In genomic region chr20:58072695-58073671, GRCh38 we compare ENCODE assay signal across 17 cellular contexts.
DNase-seq lines count a peak whose midpoint lies in the region; ATAC-seq and TF ChIP-seq lines count a peak whose summit lies in the region.
"Had no signal": no experiment of that assay in that cellular context is flagged by ENCODE, and none has a peak within 500 bp of the region (broad histone marks: within the 10 kb centered on the region; RNA-seq: fewer than 3 reads in every experiment).

No MANE protein-coding gene starts in this region.

- TF ChIP-seq POLR2A in upper lobe of left lung (IDR thresholded peaks at IDR 0.05): no peak

- intact Hi-C loops in activated CD8-positive, alpha-beta T cell treated with anti-CD3 and anti-CD28 coated beads for 36 hours (cut with micrococcal nuclease): no loop called here
- intact Hi-C loops in mucosa of descending colon (cut with DNase I, micrococcal nuclease): no loop called here
- intact Hi-C loops in upper lobe of right lung (cut with DNase I): no loop called here

- no peaks in the 10 kb centered on the region for H3K9me3 Mint-ChIP-seq in activated CD8-positive, alpha-beta T cell treated with anti-CD3 and anti-CD28 coated beads, Interleukin-2, amount 10 ng/mL, durations not matched to agents 7 days and 5 days (ENCODE audit: insufficient read depth)
- H3K9me3 Mint-ChIP-seq in activated CD8-positive, alpha-beta T cell treated with anti-CD3 and anti-CD28 coated beads for 36 hours: no peaks in the 10 kb centered on the region
- peaks cover 5% of the 10 kb centered on the region for H3K9me3 Mint-ChIP-seq in endothelial cell (ENCODE audit: unreplicated experiment)
- H3K9me3 Mint-ChIP-seq: CD4-positive, alpha-beta T cell had no signal

- no peak for TF ChIP-seq CTCF in activated CD8-positive, alpha-beta T cell treated with anti-CD3 and anti-CD28 coated beads for 36 hours (IDR thresholded peaks at IDR 0.05)
- no peak for TF ChIP-seq CTCF in endothelial cell (IDR thresholded peaks at IDR 0.05; ENCODE audit: unreplicated experiment)
- no peak for TF ChIP-seq CTCF in mucosa of descending colon (IDR thresholded peaks at IDR 0.05)
- TF ChIP-seq CTCF in upper lobe of left lung (IDR thresholded peaks at IDR 0.05): no peak
- TF ChIP-seq CTCF in upper lobe of right lung (IDR thresholded peaks at IDR 0.05): no peak

- no peak overlapping the region for H3K27ac Mint-ChIP-seq in activated CD8-positive, alpha-beta T cell treated with anti-CD3 and anti-CD28 coated beads, Interleukin-2, amount 10 ng/mL, durations not matched to agents 7 days and 5 days
- no peak overlapping the region for H3K27ac Mint-ChIP-seq in activated CD8-positive, alpha-beta T cell treated with anti-CD3 and anti-CD28 coated beads for 36 hours
- peak overlapping the region; percentile 84 for H3K27ac Mint-ChIP-seq in endothelial cell (ENCODE audit: unreplicated experiment)
- H3K27ac Mint-ChIP-seq: CD4-positive, alpha-beta T cell; IgD-negative memory B cell had no signal

- H3K4me3 ChIP-seq in mucosa of descending colon: no peak overlapping the region
- H3K4me3 ChIP-seq in upper lobe of left lung: no peak overlapping the region
- H3K4me3 ChIP-seq in upper lobe of right lung: no peak overlapping the region

- ATAC-seq in activated CD8-positive, alpha-beta T cell treated with anti-CD3 and anti-CD28 coated beads, Interleukin-2, amount 10 ng/mL, durations not matched to agents 7 days and 5 days: no peak
- ATAC-seq in activated CD8-positive, alpha-beta T cell treated with anti-CD3 and anti-CD28 coated beads for 36 hours: no peak
- ATAC-seq in mucosa of descending colon (peak; percentile 8), upper lobe of left lung (ENCODE audit: low FRiP score in 2 of 2) (peak in 1 of 2 donors; percentile 54), HG02571 (IDR thresholded peaks at IDR 0.05; ENCODE audit: unreplicated experiment) (no peak), upper lobe of right lung (no peak)

- POLR2A ChIA-PET in activated CD8-positive, alpha-beta T cell treated with anti-CD3 and anti-CD28 coated beads, Interleukin-2, amount 10 ng/mL, durations not matched to agents 7 days and 5 days (lab: Charles Lee): no interaction called here
- POLR2A ChIA-PET in activated CD8-positive, alpha-beta T cell treated with anti-CD3 and anti-CD28 coated beads for 36 hours (lab: Charles Lee): no interaction called here

- peaks cover 4% of the 10 kb centered on the region for H3K27me3 Mint-ChIP-seq in activated CD8-positive, alpha-beta T cell treated with anti-CD3 and anti-CD28 coated beads, Interleukin-2, amount 10 ng/mL, durations not matched to agents 7 days and 5 days (ENCODE audit: low read depth)
- peaks cover 13% of the 10 kb centered on the region for H3K27me3 Mint-ChIP-seq in activated CD8-positive, alpha-beta T cell treated with anti-CD3 and anti-CD28 coated beads for 36 hours
- peaks cover 15% of the 10 kb centered on the region for H3K27me3 Mint-ChIP-seq in endothelial cell (ENCODE audit: unreplicated experiment)

- no peaks in the 10 kb centered on the region for H3K9me3 ChIP-seq in mucosa of descending colon
- no peaks in the 10 kb centered on the region for H3K9me3 ChIP-seq in upper lobe of left lung
- H3K9me3 ChIP-seq in upper lobe of right lung: no peaks in the 10 kb centered on the region
- H3K9me3 ChIP-seq: BE2C had no signal

- peaks cover 8% of the 10 kb centered on the region for H3K4me1 Mint-ChIP-seq in activated CD8-positive, alpha-beta T cell treated with anti-CD3 and anti-CD28 coated beads, Interleukin-2, amount 10 ng/mL, durations not matched to agents 7 days and 5 days (ENCODE audit: low read depth)
- H3K4me1 Mint-ChIP-seq in activated CD8-positive, alpha-beta T cell treated with anti-CD3 and anti-CD28 coated beads for 36 hours (ENCODE audit: low read depth): no peaks in the 10 kb centered on the region
- peaks cover 39% of the 10 kb centered on the region for H3K4me1 Mint-ChIP-seq in endothelial cell (ENCODE audit: unreplicated experiment)

- CTCF ChIA-PET in activated CD8-positive, alpha-beta T cell treated with anti-CD3 and anti-CD28 coated beads, Interleukin-2, amount 10 ng/mL, durations not matched to agents 7 days and 5 days (lab: Charles Lee): no interaction called here
- CTCF ChIA-PET in activated CD8-positive, alpha-beta T cell treated with anti-CD3 and anti-CD28 coated beads for 36 hours (lab: Charles Lee): no interaction called here

- peak; percentile 13 for DNase-seq in activated CD8-positive, alpha-beta T cell treated with anti-CD3 and anti-CD28 coated beads, Interleukin-2, amount 10 ng/mL, durations not matched to agents 7 days and 5 days
- DNase-seq in activated CD8-positive, alpha-beta T cell treated with anti-CD3 and anti-CD28 coated beads for 36 hours: no peak
- DNase-seq in endothelial cell (ENCODE audit: low spot score) (no peak), mucosa of descending colon (no peak), upper lobe of left lung (peak; percentile 12 to 50), LoVo (ENCODE audit: low spot score) (no peak), upper lobe of right lung (no peak)
- DNase-seq: 8988T; BE2C; CD4-positive, alpha-beta T cell; DMS53; Kasumi-1; NCI-H1105 treated with DMSO at 0.1 percent for 48 hours; NCI-H187; NCI-H226 had no signal

- no peaks in the 10 kb centered on the region for H3K27me3 ChIP-seq in upper lobe of left lung
- H3K27me3 ChIP-seq in upper lobe of right lung: no peaks in the 10 kb centered on the region
- H3K27me3 ChIP-seq: BE2C had no signal

- no peak for TF ChIP-seq EP300 in upper lobe of left lung (IDR thresholded peaks at IDR 0.05)

- 81 to 84% methylated on average over 15 of the region's 15 CpGs for WGBS in upper lobe of left lung, 2 donors

- no peak overlapping the region for H3K27ac ChIP-seq in upper lobe of left lung
- H3K27ac ChIP-seq in upper lobe of right lung: no peak overlapping the region

- H3K36me3 ChIP-seq in mucosa of descending colon (ENCODE audit: low read depth) (no peaks in the 10 kb centered on the region), upper lobe of left lung (no peaks in the 10 kb centered on the region), upper lobe of right lung (no peaks in the 10 kb centered on the region)
- H3K36me3 ChIP-seq: BE2C had no signal

- no peaks in the 10 kb centered on the region for H3K36me3 Mint-ChIP-seq in activated CD8-positive, alpha-beta T cell treated with anti-CD3 and anti-CD28 coated beads, Interleukin-2, amount 10 ng/mL, durations not matched to agents 7 days and 5 days (ENCODE audit: low read depth)
- H3K36me3 Mint-ChIP-seq in activated CD8-positive, alpha-beta T cell treated with anti-CD3 and anti-CD28 coated beads for 36 hours (ENCODE audit: low read depth): no peaks in the 10 kb centered on the region
- peaks cover 19% of the 10 kb centered on the region for H3K36me3 Mint-ChIP-seq in endothelial cell (ENCODE audit: low read depth, unreplicated experiment)

- H3K4me3 Mint-ChIP-seq in activated CD8-positive, alpha-beta T cell treated with anti-CD3 and anti-CD28 coated beads, Interleukin-2, amount 10 ng/mL, durations not matched to agents 7 days and 5 days: no peak overlapping the region
- H3K4me3 Mint-ChIP-seq in activated CD8-positive, alpha-beta T cell treated with anti-CD3 and anti-CD28 coated beads for 36 hours: no peak overlapping the region
- no peak overlapping the region for H3K4me3 Mint-ChIP-seq in endothelial cell (ENCODE audit: unreplicated experiment)
- H3K4me3 Mint-ChIP-seq: CD4-positive, alpha-beta T cell; IgD-negative memory B cell had no signal

- H3K4me1 ChIP-seq in mucosa of descending colon (ENCODE audit: low read depth) (no peaks in the 10 kb centered on the region), upper lobe of left lung (no peaks in the 10 kb centered on the region), upper lobe of right lung (peaks cover 6% of the 10 kb centered on the region)

Comparison
In these comparisons a context has a peak if more than half of its experiments do, and no peak if none do; other contexts are left out.
1. DNase-seq: peak in activated CD8-positive, alpha-beta T cell treated with anti-CD3 and anti-CD28 coated beads, Interleukin-2, amount 10 ng/mL, durations not matched to agents 7 days and 5 days (single experiment) and upper lobe of left lung (2 of 2); none in activated CD8-positive, alpha-beta T cell treated with anti-CD3 and anti-CD28 coated beads for 36 hours (single experiment), endothelial cell (single experiment), mucosa of descending colon (0 of 3), LoVo (single experiment) and upper lobe of right lung (single experiment).